Comparison of ENCODE assay signal across 20 cellular contexts in the genomic region with DNA sequence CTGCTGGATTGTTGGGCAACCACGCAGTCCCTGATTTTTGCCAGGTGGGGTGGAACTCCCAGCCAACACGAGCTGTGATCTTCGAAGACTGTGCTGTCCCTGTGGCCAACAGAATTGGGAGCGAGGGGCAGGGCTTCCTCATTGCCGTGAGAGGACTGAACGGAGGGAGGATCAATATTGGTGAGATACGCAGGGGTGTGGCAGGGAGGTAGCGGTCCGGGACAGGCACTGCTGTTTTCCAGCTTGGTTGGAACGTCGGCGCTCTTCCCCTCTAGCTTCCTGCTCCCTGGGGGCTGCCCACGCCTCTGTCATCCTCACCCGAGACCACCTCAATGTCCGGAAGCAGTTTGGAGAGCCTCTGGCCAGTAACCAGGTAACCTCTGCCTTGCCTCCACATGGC. TPM values are rescaled to one million over a fixed set of nuclear protein-coding genes. Genes with fewer than 3 reads are reported as not detected.
"Had no signal": no experiment of that assay in that cellular context is flagged by ENCODE, and none has a peak within 500 bp of the region (broad histone marks: within the 10 kb centered on the region; RNA-seq: fewer than 3 reads in every experiment).

No MANE protein-coding gene starts in this region.

- H3K4me2 ChIP-seq: SK-N-SH had no signal

- H3K27me3 ChIP-seq: MG63 had no signal

- H3K36me3 ChIP-seq: MG63 had no signal

- H3K4me3 ChIP-seq: MG63 had no signal

- ATAC-seq: PC-3, T-cell had no signal

- H3K9me2 ChIP-seq: SK-N-SH had no signal

- H3K9ac ChIP-seq: SK-N-SH had no signal

- H3K9me3 ChIP-seq: MG63, SK-N-SH had no signal

- DNase-seq: MG63, NCI-H1092 treated with DMSO at 0.1 percent for 48 hours, NCI-H1436, NCI-H187, NCI-H2029, NCI-H2081 treated with DMSO at 0.1 percent for 48 hours, NCI-H2171, NCI-H226, NCI-H446 treated with DMSO at 0.1 percent for 48 hours, NCI-H510A treated with DMSO at 0.1 percent for 48 hours, NCI-H526, PC-3, SHP77, SK-N-SH, SW 1271, T-cell had no signal

- H3K27ac ChIP-seq: RWPE1 had no signal

RNA-seq across cellular contexts. Expression of gene GLB1L3, which starts 15.2 kb away (rescaled TPM):
- total RNA-seq: HT-29, LHCN-M2, OCI-LY7, PC-3 had no signal
- polyA plus RNA-seq: SK-N-SH had no signal
